ENCODE assay signal across 18 cellular contexts in genomic region chr3:72086051-72086711, GRCh38.
DNase-seq lines count a peak whose midpoint lies in the region; ATAC-seq and TF ChIP-seq lines count a peak whose summit lies in the region.
"Had no signal": no experiment of that assay in that cellular context is flagged by ENCODE, and none has a peak within 500 bp of the region (broad histone marks: within the 10 kb centered on the region; RNA-seq: fewer than 3 reads in every experiment).

No MANE protein-coding gene starts in this region.

- H3K9me3 ChIP-seq in breast epithelium (no peaks in the 10 kb centered on the region), upper lobe of right lung (no peaks in the 10 kb centered on the region)
- H3K9me3 ChIP-seq: A549, gastrocnemius medialis, sigmoid colon, thoracic aorta had no signal

- H3K4me3 Mint-ChIP-seq in MCF 10A (ENCODE audit: unreplicated experiment), result no peak overlapping the region
- H3K4me3 Mint-ChIP-seq: activated naive CD8-positive, alpha-beta T cell; natural killer cell had no signal

- H3K36me3 ChIP-seq in breast epithelium (no peaks in the 10 kb centered on the region), upper lobe of right lung (no peaks in the 10 kb centered on the region)
- H3K36me3 ChIP-seq: gastrocnemius medialis, sigmoid colon, thoracic aorta had no signal

- POLR2A ChIA-PET in MCF 10A (lab: Yijun Ruan, JAX), result interaction anchor here (0.7 to 1.2 kb wide), 3 partner anchors 19 to 27 kb away, joined by 3 to 5 read pairs (median 3); no protein-coding TSS in a partner anchor

- intact Hi-C loops in MCF 10A (cut with micrococcal nuclease) (no loop called here), breast epithelium (cut with DNase I; ENCODE audit: low total_unique reads) (no loop called here), upper lobe of right lung (cut with DNase I) (no loop called here)

- no peaks in the 10 kb centered on the region for H3K4me1 Mint-ChIP-seq in MCF 10A (ENCODE audit: insufficient read depth, unreplicated experiment)

- BruUV-seq in MCF 10A (replicated peaks; lab: Mats Ljungman, UMichigan), result no TSS peak

- ATAC-seq in upper lobe of right lung (peak; percentile 54), GM21360 (IDR thresholded peaks at IDR 0.05; ENCODE audit: unreplicated experiment) (no peak), HG03135 (IDR thresholded peaks at IDR 0.05; ENCODE audit: unreplicated experiment) (no peak)
- ATAC-seq: A549, gastrocnemius medialis had no signal

- TF ChIP-seq CTCF in MCF 10A (IDR thresholded peaks at IDR 0.05; ENCODE audit: unreplicated experiment) (no peak), breast epithelium (IDR thresholded peaks at IDR 0.05) (no peak), foreskin fibroblast (IDR thresholded peaks at IDR 0.05; ENCODE audit: low read depth, low read length) (no peak), upper lobe of right lung (IDR thresholded peaks at IDR 0.05) (no peak)

- H3K9me3 Mint-ChIP-seq in MCF 10A (ENCODE audit: unreplicated experiment), result no peaks in the 10 kb centered on the region
- H3K9me3 Mint-ChIP-seq: natural killer cell had no signal

- CTCF ChIA-PET in MCF 10A (lab: Yijun Ruan, JAX), result interaction anchor here (0.5 to 0.8 kb wide), 3 partner anchors 14 to 689 kb away, joined by 3 to 4 read pairs (median 3); no protein-coding TSS in a partner anchor

- H3K27me3 ChIP-seq in breast epithelium, result no peaks in the 10 kb centered on the region
- H3K27me3 ChIP-seq in upper lobe of right lung, result no peaks in the 10 kb centered on the region
- H3K27me3 ChIP-seq: gastrocnemius medialis, sigmoid colon had no signal

- DNase-seq in MCF 10A (ENCODE audit: unreplicated experiment) (peak; percentile 41), breast epithelium (ENCODE audit: low spot score in 2 of 2) (no peak), SKM-1 (lab: John Stamatoyannopoulos, UW; ENCODE audit: unreplicated experiment) (peak; percentile 76), foreskin fibroblast (peak; percentile 24 to 40), upper lobe of right lung (no peak), occipital lobe (lab: John Stamatoyannopoulos, UW) (no peak)
- DNase-seq: dermis blood vessel endothelial cell, gastrocnemius medialis, GOT3, natural killer cell, NCI-H1930, sigmoid colon, T-helper 9 cell had no signal

- H3K27ac ChIP-seq in breast epithelium (no peak overlapping the region), upper lobe of right lung (no peak overlapping the region)
- H3K27ac ChIP-seq: A549, gastrocnemius medialis, sigmoid colon, thoracic aorta had no signal

- no peaks in the 10 kb centered on the region for H3K4me1 ChIP-seq in breast epithelium
- H3K4me1 ChIP-seq in upper lobe of right lung, result peaks cover 11% of the 10 kb centered on the region
- H3K4me1 ChIP-seq: A549, gastrocnemius medialis had no signal

- no peak for TF ChIP-seq POLR2A in breast epithelium (IDR thresholded peaks at IDR 0.05)

- H3K4me3 ChIP-seq in breast epithelium (no peak overlapping the region), foreskin fibroblast (ENCODE audit: low read depth in 1 of 2, low read length in 2 of 2) (no peak overlapping the region), upper lobe of right lung (no peak overlapping the region)
- H3K4me3 ChIP-seq: A549, gastrocnemius medialis, sigmoid colon, thoracic aorta had no signal

- no peak overlapping the region for H3K27ac Mint-ChIP-seq in MCF 10A (ENCODE audit: low read depth, unreplicated experiment)
- H3K27ac Mint-ChIP-seq: activated naive CD8-positive, alpha-beta T cell; natural killer cell had no signal

- peaks cover 27% of the 10 kb centered on the region for H3K27me3 Mint-ChIP-seq in MCF 10A (ENCODE audit: insufficient read depth, unreplicated experiment)
- H3K27me3 Mint-ChIP-seq: activated naive CD8-positive, alpha-beta T cell had no signal

- no peaks in the 10 kb centered on the region for H3K36me3 Mint-ChIP-seq in MCF 10A (ENCODE audit: insufficient read depth, unreplicated experiment)
- H3K36me3 Mint-ChIP-seq: activated naive CD8-positive, alpha-beta T cell; natural killer cell had no signal

Comparison
In these comparisons a context has a peak if more than half of its experiments do, and no peak if none do; other contexts are left out.
1. DNase-seq: peak in MCF 10A (single experiment), SKM-1 (single experiment) and foreskin fibroblast (2 of 2); none in breast epithelium (0 of 2), upper lobe of right lung (single experiment) and occipital lobe (single experiment).